8 cellular contexts compared by ENCODE assay signal in the genomic region with DNA sequence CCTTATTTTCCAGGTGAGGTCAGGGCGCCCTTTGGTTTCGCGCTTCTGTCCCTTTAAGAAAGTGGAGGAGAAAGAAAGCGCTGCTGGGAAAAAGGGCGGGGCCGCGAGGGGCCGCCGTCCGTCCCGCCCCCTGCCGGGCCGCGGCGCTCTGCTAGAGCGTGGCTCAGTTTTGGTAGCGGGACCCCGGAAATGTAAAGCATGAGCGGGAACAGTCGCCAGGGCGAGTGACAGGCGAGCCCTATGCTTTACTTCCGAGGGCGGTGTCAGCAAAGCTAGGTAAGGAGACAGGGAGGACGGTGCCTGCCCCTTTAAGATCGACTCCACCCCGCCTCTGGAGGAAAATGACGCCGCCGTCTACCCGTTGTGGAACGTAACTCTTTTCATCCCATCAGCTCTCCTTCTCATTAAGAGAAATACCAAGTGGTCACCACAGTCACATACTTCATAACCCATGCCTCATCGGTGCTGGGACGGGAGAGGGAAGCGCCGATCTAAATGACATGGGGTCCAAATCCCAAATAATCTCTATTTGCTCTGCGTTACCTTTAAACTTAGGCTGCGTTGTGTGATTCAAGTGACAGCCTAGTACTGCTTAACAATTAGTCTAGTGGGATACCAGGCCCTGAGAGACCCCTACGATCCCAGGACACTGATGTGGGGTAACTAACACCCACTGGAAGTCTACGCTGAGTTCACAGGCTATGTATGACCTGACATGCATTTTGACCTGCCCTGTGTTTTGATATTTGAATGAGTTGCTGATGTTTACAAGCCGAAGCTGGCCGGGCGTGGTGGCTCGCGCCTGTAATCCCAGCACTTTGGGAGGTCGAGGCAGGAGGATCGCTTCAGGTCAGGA. TPM values are rescaled to one million over a fixed set of nuclear protein-coding genes. Genes with fewer than 3 reads are reported as not detected.
DNase-seq lines count a peak whose midpoint lies in the region; ATAC-seq and TF ChIP-seq lines count a peak whose summit lies in the region.

A gene with protein sequence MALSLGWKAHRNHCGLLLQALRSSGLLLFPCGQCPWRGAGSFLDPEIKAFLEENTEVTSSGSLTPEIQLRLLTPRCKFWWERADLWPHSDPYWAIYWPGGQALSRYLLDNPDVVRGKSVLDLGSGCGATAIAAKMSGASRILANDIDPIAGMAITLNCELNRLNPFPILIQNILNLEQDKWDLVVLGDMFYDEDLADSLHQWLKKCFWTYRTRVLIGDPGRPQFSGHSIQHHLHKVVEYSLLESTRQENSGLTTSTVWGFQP (plus strand): TSS at position 602 of the 856 bp plus-strand sequence. CDS start 2,266 bp downstream, outside the sequence.

- peak within 1 kb of the TSS; percentile 85 for H2AFZ ChIP-seq in GM23338

- H3K4me3 ChIP-seq in GM23338 (peak within 1 kb of the TSS; percentile 77), fibroblast of pulmonary artery (replicated peaks; ENCODE audit: low read depth, low read length) (peak within 1 kb of the TSS; percentile 87)

- H3F3A ChIP-seq in GM23338 (replicated peaks; ENCODE audit: low read depth), result peaks cover 3% of the 10 kb centered on the region

- H3K4me1 ChIP-seq in GM23338 (ENCODE audit: insufficient read depth), result peaks cover 10% of the 10 kb centered on the region; the same call in 1 of the 2 replicates

- H3K9me2 ChIP-seq in GM23338 (ENCODE audit: insufficient read depth), result no peaks in the 10 kb centered on the region

- H3K27ac Mint-ChIP-seq in GM23338, result peak within 1 kb of the TSS; percentile 78
- peak within 1 kb of the TSS; percentile 76 to 97 for H3K27ac Mint-ChIP-seq in natural killer cell treated with Interleukin-12 subunit alpha and Interleukin-12 subunit beta and Interleukin-15 and Interleukin-18, amount 100 ng/mL, for 72 hours

- peaks cover 3% of the 10 kb centered on the region for H3K27me3 Mint-ChIP-seq in GM23338 (ENCODE audit: insufficient read depth, low read depth, poor library complexity)
- H3K27me3 Mint-ChIP-seq in natural killer cell treated with Interleukin-12 subunit alpha and Interleukin-12 subunit beta and Interleukin-15 and Interleukin-18, amount 100 ng/mL, for 72 hours, result no peaks in the 10 kb centered on the region

- H3K4me2 ChIP-seq in GM23338, result peak within 1 kb of the TSS; percentile 92

- H4K20me1 ChIP-seq in GM23338 (replicated peaks; ENCODE audit: insufficient read depth), result no peaks in the 10 kb centered on the region

- H3K79me2 ChIP-seq in GM23338 (replicated peaks; ENCODE audit: insufficient read depth), result no peaks in the 10 kb centered on the region

- no peaks in the 10 kb centered on the region; the same call in 1 of the 2 replicates for H3K36me3 ChIP-seq in GM23338 (ENCODE audit: insufficient read depth)

- H3K4me3 Mint-ChIP-seq in GM23338, result peak within 1 kb of the TSS; percentile 98
- H3K4me3 Mint-ChIP-seq in natural killer cell treated with Interleukin-12 subunit alpha and Interleukin-12 subunit beta and Interleukin-15 and Interleukin-18, amount 100 ng/mL, for 72 hours, result peak within 1 kb of the TSS; percentile 85

- ATAC-seq in GM23338, result peak; percentile 98
- peak; percentile 100 for ATAC-seq in natural killer cell treated with Interleukin-12 subunit alpha and Interleukin-12 subunit beta and Interleukin-15 and Interleukin-18, amount 100 ng/mL, for 72 hours
- peak; percentile 100 for ATAC-seq in stimulated activated naive CD8-positive, alpha-beta T cell treated with anti-CD3 and anti-CD28 coated beads, Interleukin-15, Interleukin-2, amounts not matched to agents 100 U/mL and 50 U/mL, for 24 hours

- H3K27ac ChIP-seq in GM23338 (ENCODE audit: low read depth), result peak within 1 kb of the TSS; percentile 88

- peaks cover 7% of the 10 kb centered on the region for H3K9me3 Mint-ChIP-seq in GM23338
- H3K9me3 Mint-ChIP-seq in natural killer cell treated with Interleukin-12 subunit alpha and Interleukin-12 subunit beta and Interleukin-15 and Interleukin-18, amount 100 ng/mL, for 72 hours, result no peaks in the 10 kb centered on the region

- H3K4me1 Mint-ChIP-seq in GM23338, result peaks cover 7% of the 10 kb centered on the region
- H3K4me1 Mint-ChIP-seq in natural killer cell treated with Interleukin-12 subunit alpha and Interleukin-12 subunit beta and Interleukin-15 and Interleukin-18, amount 100 ng/mL, for 72 hours (ENCODE audit: low read depth in 2 of 2), result peaks cover 4 to 17% of the 10 kb centered on the region in 2 donors

- H3K27me3 ChIP-seq in GM23338 (ENCODE audit: insufficient read depth), result no peaks in the 10 kb centered on the region

- TF ChIP-seq CTCF in GM23338 (conservative IDR thresholded peaks at IDR 0.05; ENCODE audit: low read depth in 2 of 2), result peak; percentile 19 to 24; a peak in 3 of 4 replicates
- peak; percentile 6 for TF ChIP-seq CTCF in fibroblast of pulmonary artery (IDR thresholded peaks at IDR 0.05; ENCODE audit: low read length, missing control alignments)

- peaks cover 13% of the 10 kb centered on the region for H3K36me3 Mint-ChIP-seq in GM23338 (ENCODE audit: low read depth)
- H3K36me3 Mint-ChIP-seq in natural killer cell treated with Interleukin-12 subunit alpha and Interleukin-12 subunit beta and Interleukin-15 and Interleukin-18, amount 100 ng/mL, for 72 hours, result no peaks in the 10 kb centered on the region

- DNase-seq in EL (peak; percentile 96), GM23338 (ENCODE audit: low spot score) (peak; percentile 95), LHCN-M2 (ENCODE audit: low read depth) (peak; percentile 86), RPMI8226 (peak; percentile 97), fibroblast of pulmonary artery (ENCODE audit: low read depth) (peak; percentile 86)
- DNase-seq in activated effector memory CD4-positive, alpha-beta T cell treated with Interleukin-2 at 50 U/mL for 16 hours, result peak; percentile 91
- DNase-seq in natural killer cell treated with Interleukin-12 subunit alpha and Interleukin-12 subunit beta and Interleukin-15 and Interleukin-18, amount 100 ng/mL, for 72 hours (ENCODE audit: low spot score), result peak; percentile 96
- peak; percentile 91 for DNase-seq in stimulated activated naive CD8-positive, alpha-beta T cell treated with anti-CD3 and anti-CD28 coated beads, Interleukin-15, Interleukin-2, amounts not matched to agents 100 U/mL and 50 U/mL, for 24 hours

TF ChIP-seq in GM23338, 12 proteins besides CTCF, POLR2A, EP300 and RAD21:
- TF ChIP-seq EZH2 (IDR thresholded peaks at IDR 0.05; ENCODE audit: low read depth, unreplicated experiment) (no peak), POLR2AphosphoS5 (IDR thresholded peaks at IDR 0.05; ENCODE audit: low read depth) (0 out of 2 replicates have a peak, but pooled peaks have one; percentile 23), EZH2phosphoT487 (IDR thresholded peaks at IDR 0.05; ENCODE audit: unreplicated experiment) (no peak), CREB1 (CRISPR knock-in tag; IDR thresholded peaks at IDR 0.05; ENCODE audit: low read depth) (peak; percentile 69)
- TF ChIP-seq, protein P1, sequence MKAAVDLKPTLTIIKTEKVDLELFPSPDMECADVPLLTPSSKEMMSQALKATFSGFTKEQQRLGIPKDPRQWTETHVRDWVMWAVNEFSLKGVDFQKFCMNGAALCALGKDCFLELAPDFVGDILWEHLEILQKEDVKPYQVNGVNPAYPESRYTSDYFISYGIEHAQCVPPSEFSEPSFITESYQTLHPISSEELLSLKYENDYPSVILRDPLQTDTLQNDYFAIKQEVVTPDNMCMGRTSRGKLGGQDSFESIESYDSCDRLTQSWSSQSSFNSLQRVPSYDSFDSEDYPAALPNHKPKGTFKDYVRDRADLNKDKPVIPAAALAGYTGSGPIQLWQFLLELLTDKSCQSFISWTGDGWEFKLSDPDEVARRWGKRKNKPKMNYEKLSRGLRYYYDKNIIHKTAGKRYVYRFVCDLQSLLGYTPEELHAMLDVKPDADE (IDR thresholded peaks at IDR 0.05), result peak; percentile 32; the same call in 1 of the 2 replicates

RNA-seq across cellular contexts. Expression of the gene that starts here (rescaled TPM):
- total RNA-seq in GM23338 (2014; rRNA removed; shearing (Covaris generic)), result 2.3 and 3.2 TPM in 2 replicates
- polyA plus RNA-seq in GM23338 (2016; fragmentation: Nextera tagmentation; extraction: Ambion mirVana), result 0.79 and 0.87 TPM in 2 replicates
- total RNA-seq in LHCN-M2 (2014; rRNA removed), result 1.7 and 3.1 TPM in 2 replicates
- 1.6 TPM for polyA plus RNA-seq in LHCN-M2 (2012)
- total RNA-seq in natural killer cell treated with Interleukin-12 subunit alpha and Interleukin-12 subunit beta and Interleukin-15 and Interleukin-18, amount 100 ng/mL, for 72 hours, result under 1 TPM; 0.69 to 0.89 TPM

Comparison
In these comparisons a context has a peak if more than half of its experiments do, and no peak if none do; other contexts are left out.
1. Peak in every context shown above with its lines: DNase-seq, ATAC-seq, H3K4me3 ChIP-seq and H3K27ac ChIP-seq.
2. Peak in DNase-seq and ATAC-seq in natural killer cell treated with Interleukin-12 subunit alpha and Interleukin-12 subunit beta and Interleukin-15 and Interleukin-18, amount 100 ng/mL, for 72 hours; RNA of the gene not detected or under 1 TPM.